Comparison of ENCODE assay signal across 21 cellular contexts in the genomic region with DNA sequence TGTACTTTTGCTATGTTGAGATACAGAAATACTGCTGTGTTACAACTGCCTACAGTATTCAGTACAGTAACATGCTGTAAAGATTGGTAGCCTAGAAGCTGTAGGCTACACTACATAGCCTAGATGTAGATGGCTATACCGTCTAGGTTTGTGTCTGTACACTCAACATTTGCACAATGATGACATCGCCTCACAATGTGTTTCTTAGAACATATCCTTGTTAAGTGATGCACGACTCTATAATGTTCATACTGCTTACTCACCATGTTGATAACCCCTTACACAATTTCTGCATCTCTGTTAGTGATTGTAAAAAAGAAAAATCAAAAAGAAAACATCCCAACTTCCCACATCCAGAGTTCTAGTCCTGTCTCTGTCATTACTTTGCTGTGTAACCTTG.
DNase-seq lines count a peak whose midpoint lies in the region; ATAC-seq and TF ChIP-seq lines count a peak whose summit lies in the region.
"Had no signal": no experiment of that assay in that cellular context is flagged by ENCODE, and none has a peak within 500 bp of the region (broad histone marks: within the 10 kb centered on the region; RNA-seq: fewer than 3 reads in every experiment).

No MANE protein-coding gene starts in this region.

- no peak for ATAC-seq in GM21576 (IDR thresholded peaks at IDR 0.05; ENCODE audit: unreplicated experiment)
- ATAC-seq in HG02970 (IDR thresholded peaks at IDR 0.05; ENCODE audit: low FRiP score, unreplicated experiment) = no peak
- ATAC-seq in lower lobe of right lung = no peak
- ATAC-seq: activated CD8-positive, alpha-beta memory T cell treated with anti-CD3 and anti-CD28 coated beads, Interleukin-2, amount 10 ng/mL, durations not matched to agents 7 days and 5 days; activated T-cell treated with anti-CD3 and anti-CD28 coated beads, Interleukin-2, amount 50 U/mL, for 72 hours; psoas muscle had no signal

- H4K20me1 ChIP-seq in GM23248 (ENCODE audit: insufficient read depth) = no peaks in the 10 kb centered on the region

- H3K36me3 ChIP-seq in GM23248 (ENCODE audit: low read depth) (no peaks in the 10 kb centered on the region), lower lobe of right lung (no peaks in the 10 kb centered on the region)
- H3K36me3 ChIP-seq: tibial nerve had no signal

- H3K27ac ChIP-seq in GM23248 (no peak overlapping the region), epithelial cell of prostate (peak overlapping the region; percentile 2), lower lobe of right lung (no peak overlapping the region)
- H3K27ac ChIP-seq: KMS-11, psoas muscle, tibial nerve had no signal

- DNase-seq in GM23248 (peak; percentile 35), RKO (ENCODE audit: low spot score) (peak; percentile 72), epithelial cell of prostate (ENCODE audit: low read depth, low spot score) (peak; percentile 18), kidney tubule cell (ENCODE audit: low spot score) (peak; percentile 62), occipital lobe (lab: John Stamatoyannopoulos, UW) (no peak), lower lobe of right lung (no peak)
- DNase-seq: activated CD4-positive, alpha-beta T cell treated with anti-CD3 and anti-CD28 coated beads, Interleukin-2, amount 10 ng/mL, durations not matched to agents 7 days and 5 days; activated CD8-positive, alpha-beta memory T cell treated with anti-CD3 and anti-CD28 coated beads, Interleukin-2, amount 10 ng/mL, durations not matched to agents 7 days and 5 days; activated naive CD4-positive, alpha-beta T cell treated with anti-CD3 and anti-CD28 coated beads, Interleukin-2, amount 10 ng/mL, durations not matched to agents 7 days and 5 days; activated T-cell treated with anti-CD3 and anti-CD28 coated beads, Interleukin-2, amount 50 U/mL, for 72 hours; kidney; NCI-H1436 treated with DMSO at 0.1 percent for 48 hours; NCI-H2171; NCI-H526 treated with DMSO at 0.1 percent for 48 hours; psoas muscle; RPMI8226; T-helper 9 cell had no signal

- no peak overlapping the region for H3K9ac ChIP-seq in GM23248
- H3K9ac ChIP-seq: KMS-11 had no signal

- TF ChIP-seq CTCF in lower lobe of right lung (IDR thresholded peaks at IDR 0.05) = no peak

- no peaks in the 10 kb centered on the region for H3K9me3 ChIP-seq in GM23248 (ENCODE audit: low read depth)
- no peaks in the 10 kb centered on the region for H3K9me3 ChIP-seq in lower lobe of right lung
- H3K9me3 ChIP-seq: psoas muscle, tibial nerve had no signal

- H3K27me3 ChIP-seq in GM23248 (replicated peaks; ENCODE audit: insufficient read depth) (no peaks in the 10 kb centered on the region), lower lobe of right lung (ENCODE audit: low read depth) (no peaks in the 10 kb centered on the region)
- H3K27me3 ChIP-seq: tibial nerve had no signal

- H2AFZ ChIP-seq in GM23248 = no peak overlapping the region

- H3K9me2 ChIP-seq in GM23248 (ENCODE audit: insufficient read depth) = no peaks in the 10 kb centered on the region

- no peak overlapping the region for H3K4me2 ChIP-seq in GM23248 (ENCODE audit: unreplicated experiment)
- H3K4me2 ChIP-seq: KMS-11 had no signal

- H3F3A ChIP-seq in GM23248 (ENCODE audit: insufficient read depth) = peaks cover 27% of the 10 kb centered on the region

- H3K79me2 ChIP-seq in GM23248 (ENCODE audit: insufficient read depth) = no peaks in the 10 kb centered on the region

- H3K4me3 ChIP-seq in GM23248 (no peak overlapping the region), lower lobe of right lung (no peak overlapping the region)
- H3K4me3 ChIP-seq: psoas muscle, tibial nerve had no signal

- intact Hi-C loops in lower lobe of right lung (cut with DNase I) = no loop called here

- in situ Hi-C loops in GM23248 (cut with MboI) = no loop called here

- peaks cover 36% of the 10 kb centered on the region for H3K4me1 ChIP-seq in GM23248 (ENCODE audit: insufficient read depth)
- no peaks in the 10 kb centered on the region for H3K4me1 ChIP-seq in lower lobe of right lung
- H3K4me1 ChIP-seq: psoas muscle, tibial nerve had no signal

- 45 to 57% methylated on average over 3 of the region's 3 CpGs for WGBS in GM23248 (ENCODE audit: low coverage in 1 of 2, low lambda C conversion rate in 2 of 2, missing lambda C conversion rate in 2 of 2), 2 experiments

Comparison
In these comparisons a context has a peak if more than half of its experiments do, and no peak if none do; other contexts are left out.
1. DNase-seq: peak in GM23248 (single experiment), RKO (single experiment), epithelial cell of prostate (single experiment) and kidney tubule cell (single experiment); none in occipital lobe (single experiment) and lower lobe of right lung (single experiment).